In genomic region chr10:101967119-101967518, GRCh38 we compare ENCODE assay signal across 14 cellular contexts.
DNase-seq lines count a peak whose midpoint lies in the region; ATAC-seq, FAIRE-seq and TF ChIP-seq lines count a peak whose summit lies in the region.
"Had no signal": no experiment of that assay in that cellular context is flagged by ENCODE, and none has a peak within 500 bp of the region (broad histone marks: within the 10 kb centered on the region; RNA-seq: fewer than 3 reads in every experiment).

No MANE protein-coding gene starts in this region.

- H3K27me3 ChIP-seq in Karpas-422 (ENCODE audit: low read length), result no peaks in the 10 kb centered on the region
- H3K27me3 ChIP-seq in GM12878 (replicated peaks in 1 of 2; ENCODE audit: control insufficient read depth in 2 of 2, insufficient read depth in 2 of 2, low read length in 1 of 2), result no peaks in the 10 kb centered on the region
- no peaks in the 10 kb centered on the region for H3K27me3 ChIP-seq in right atrium auricular region
- H3K27me3 ChIP-seq: BLaER1 had no signal

- H3K79me2 ChIP-seq in Karpas-422 (ENCODE audit: low read length) (no peaks in the 10 kb centered on the region), GM12878 (ENCODE audit: control insufficient read depth, insufficient read depth, low read length) (peaks cover 7% of the 10 kb centered on the region)

- no peaks in the 10 kb centered on the region for H4K20me1 ChIP-seq in Karpas-422 (ENCODE audit: insufficient read depth, low read depth, low read length)
- no peaks in the 10 kb centered on the region for H4K20me1 ChIP-seq in GM12878 (ENCODE audit: control insufficient read depth, insufficient read depth)
- H4K20me1 ChIP-seq: BLaER1 had no signal

- SMC1A ChIA-PET in GM12878 (lab: Charles Lee; ENCODE audit: uncharacterized antibody, unreplicated experiment), result interaction anchor here (0.8 to 12.4 kb wide), 8 partner anchors 9 to 77 kb away, joined by 3 to 298 read pairs (median 5); no protein-coding TSS in a partner anchor

- intact Hi-C loops in GM12878 (cut with micrococcal nuclease; ENCODE audit: unreplicated experiment), result no loop called here

- peaks cover 70% of the 10 kb centered on the region for H3K4me1 ChIP-seq in Karpas-422 (ENCODE audit: low read length)
- H3K4me1 ChIP-seq in GM12878 (ENCODE audit: control insufficient read depth, insufficient read depth, low read length), result peaks cover 64% of the 10 kb centered on the region
- H3K4me1 ChIP-seq in right atrium auricular region, result peaks cover 0 to 47% of the 10 kb centered on the region in 2 donors

- no TSS peak for BruUV-seq in GM12878 (replicated peaks; lab: Mats Ljungman, UMichigan)

- peak overlapping the region; percentile 64 for H3K27ac ChIP-seq in Karpas-422 (ENCODE audit: low read length)
- H3K27ac ChIP-seq in GM12878 (ENCODE audit: control insufficient read depth, insufficient read depth), result peak overlapping the region; percentile 99
- H3K27ac ChIP-seq in right atrium auricular region, result peak overlapping the region; percentile 79 to 95
- H3K27ac ChIP-seq: BLaER1 had no signal

- H3K4me3 ChIP-seq in Karpas-422 (ENCODE audit: low read length), result no peak overlapping the region
- H3K4me3 ChIP-seq in GM12878, result no peak overlapping the region
- H3K4me3 ChIP-seq in right atrium auricular region, result no peak overlapping the region
- H3K4me3 ChIP-seq: BLaER1, GM23338 had no signal

- H3K27me3 Mint-ChIP-seq in naive thymus-derived CD8-positive, alpha-beta T cell, result no peaks in the 10 kb centered on the region

- CTCF ChIA-PET in GM12878 (lab: Yijun Ruan, JAX) (interaction anchor here (0.8 to 8.3 kb wide), 7 partner anchors 9 to 127 kb away, joined by 3 to 73 read pairs (median 4); no protein-coding TSS in a partner anchor), GM10248 (lab: Yijun Ruan, JAX) (interaction anchor here (1.4 to 5.1 kb wide), 6 partner anchors 9 to 77 kb away, joined by 3 to 31 read pairs (median 5); no protein-coding TSS in a partner anchor)

- no peak for TF ChIP-seq RAD21 in GM12878 (IDR thresholded peaks at IDR 0.05; ENCODE audit: insufficient read depth, low read depth, low read length)

- TF ChIP-seq POLR2A in GM12878 (IDR thresholded peaks at IDR 0.05; ENCODE audit: low read depth, low read length), result no peak

- peak overlapping the region in 1 of 10 donors; percentile 56 for H3K27ac Mint-ChIP-seq in naive thymus-derived CD8-positive, alpha-beta T cell
- H3K27ac Mint-ChIP-seq: GM23338 had no signal

- RAD21 ChIA-PET in GM12878 (lab: Charles Lee; ENCODE audit: unreplicated experiment), result interaction anchor here (1.2 to 7.7 kb wide), 6 partner anchors 19 to 127 kb away, joined by 3 to 60 read pairs (median 6); no protein-coding TSS in a partner anchor

- H3K9me3 ChIP-seq in Karpas-422 (ENCODE audit: low read length) (no peaks in the 10 kb centered on the region), GM12878 (replicated peaks; ENCODE audit: control insufficient read depth, insufficient read depth, low read length) (no peaks in the 10 kb centered on the region), right atrium auricular region (no peaks in the 10 kb centered on the region)
- H3K9me3 ChIP-seq: BLaER1 had no signal

- TF ChIP-seq CTCF in GM12878 (IDR thresholded peaks at IDR 0.05 in 2 of 3, conservative IDR thresholded peaks at IDR 0.05 in 1 of 3; ENCODE audit: control insufficient read depth in 2 of 3, extremely low read depth in 1 of 3, insufficient read depth in 1 of 3, low read depth in 3 of 3, low read length in 3 of 3) (no peak), right atrium auricular region (IDR thresholded peaks at IDR 0.05) (no peak), GM10248 (IDR thresholded peaks at IDR 0.05; ENCODE audit: control extremely low read depth, extremely low read depth, low read depth, missing control alignments) (no peak)

- H3K4me2 ChIP-seq in Karpas-422 (ENCODE audit: low read depth, low read length, poor library complexity, severe bottlenecking) (peak overlapping the region; percentile 59), GM12878 (ENCODE audit: control insufficient read depth, insufficient read depth) (0 out of 2 replicates have a peak overlapping the region, but pooled peaks have one; percentile 1)
- H3K4me2 ChIP-seq: BLaER1, GM23338 had no signal

- H3K9ac ChIP-seq in Karpas-422 (ENCODE audit: low read length) (no peak overlapping the region), GM12878 (ENCODE audit: control insufficient read depth, insufficient read depth, low read length) (no peak overlapping the region; the same call in 1 of the 2 replicates)
- H3K9ac ChIP-seq: BLaER1 had no signal

- 46% methylated on average over 2 of the region's 2 CpGs for WGBS in GM12878 (ENCODE audit: insufficient coverage, insufficient replicate concordance, low lambda C conversion rate, missing lambda C conversion rate)

- no peaks in the 10 kb centered on the region for H3K9me2 ChIP-seq in Karpas-422 (replicated peaks; ENCODE audit: insufficient read depth, low read length)

- POLR2A ChIA-PET in GM12878 (lab: Charles Lee) (interaction anchor here (0.6 to 7.4 kb wide), 6 partner anchors 8 to 65 kb away, joined by 3 to 67 read pairs (median 4); no protein-coding TSS in a partner anchor), GM10248 (lab: Yijun Ruan, JAX) (no interaction called here)
- POLR2A ChIA-PET in naive thymus-derived CD8-positive, alpha-beta T cell (lab: Charles Lee), result no interaction called here

- no peak for FAIRE-seq in GM12878 (lab: Jason Lieb, UNC)

- peaks cover 5 to 68% (median 39%) of the 10 kb centered on the region in 3 donors for H3K36me3 Mint-ChIP-seq in naive thymus-derived CD8-positive, alpha-beta T cell

- TF ChIP-seq EP300 in GM12878 (IDR thresholded peaks at IDR 0.05; ENCODE audit: borderline replicate concordance in 1 of 2, control insufficient read depth in 1 of 2, low read depth in 2 of 2, low read length in 2 of 2), result no peak

- no peak for ATAC-seq in GM12878
- ATAC-seq in naive thymus-derived CD8-positive, alpha-beta T cell, result no peak
- ATAC-seq: GM23338 had no signal

- no peaks in the 10 kb centered on the region for H3K9me3 Mint-ChIP-seq in naive thymus-derived CD8-positive, alpha-beta T cell
- H3K9me3 Mint-ChIP-seq: GM23338 had no signal

- DNase-seq in Karpas-422, result no peak
- no peak for DNase-seq in GM12878 (ENCODE audit: low read depth, low spot score)
- DNase-seq in right atrium auricular region (ENCODE audit: low spot score), result no peak
- DNase-seq in NCI-H510A treated with DMSO at 0.1 percent for 48 hours (lab: John Stamatoyannopoulos, UW), result no peak
- DNase-seq in D341Med (ENCODE audit: low spot score), result no peak
- DNase-seq in naive thymus-derived CD8-positive, alpha-beta T cell, result no peak
- no peak for DNase-seq in GM10248 (ENCODE audit: extremely low spot score)
- DNase-seq: KG1, NCI-H1105 treated with DMSO at 0.1 percent for 48 hours, NCI-H187, NCI-H2171, NCI-H446 treated with DMSO at 0.1 percent for 48 hours had no signal

- H3K4me1 Mint-ChIP-seq in naive thymus-derived CD8-positive, alpha-beta T cell, result peaks cover 7 to 64% (median 25%) of the 10 kb centered on the region in 4 donors

- in situ Hi-C loops in GM12878 (cut with MboI), result no loop called here

- no peaks in the 10 kb centered on the region for H3K36me3 ChIP-seq in Karpas-422 (ENCODE audit: insufficient read depth, low read length)
- H3K36me3 ChIP-seq in GM12878 (ENCODE audit: control insufficient read depth in 2 of 2, insufficient read depth in 2 of 2, low read length in 1 of 2), result peaks cover 0 to 9% of the 10 kb centered on the region in 2 experiments; a peak in 2 of 4 replicates
- H3K36me3 ChIP-seq in right atrium auricular region, result peaks cover 7% of the 10 kb centered on the region

- H2AFZ ChIP-seq in Karpas-422 (ENCODE audit: low read length), result no peak overlapping the region
- H2AFZ ChIP-seq in GM12878 (ENCODE audit: control insufficient read depth, low read depth, low read length), result no peak overlapping the region
- H2AFZ ChIP-seq: GM23338 had no signal

- no peak overlapping the region for H3K4me3 Mint-ChIP-seq in naive thymus-derived CD8-positive, alpha-beta T cell
- H3K4me3 Mint-ChIP-seq: GM23338 had no signal

TF ChIP-seq in GM12878, 131 proteins besides CTCF, POLR2A, EP300 and RAD21 (continues in another document):
- TF ChIP-seq HCFC1 (IDR thresholded peaks at IDR 0.05; ENCODE audit: low read length), result no peak
- TF ChIP-seq BCL11A (IDR thresholded peaks at IDR 0.05; ENCODE audit: low read depth, low read length), result no peak
- TF ChIP-seq PRDM15 (CRISPR knock-in tag; IDR thresholded peaks at IDR 0.05), result no peak
- no peak for TF ChIP-seq NFYA (IDR thresholded peaks at IDR 0.05; ENCODE audit: borderline replicate concordance, low read depth, low read length)
- no peak for TF ChIP-seq MYC (IDR thresholded peaks at IDR 0.05; ENCODE audit: insufficient read depth, insufficient read length, insufficient replicate concordance, low read length, severe bottlenecking)
- TF ChIP-seq RAD51 (IDR thresholded peaks at IDR 0.05), result no peak
- TF ChIP-seq ATF3 (IDR thresholded peaks at IDR 0.05; ENCODE audit: borderline replicate concordance, extremely low read depth, low read depth, low read length), result no peak
